Comparison of ENCODE assay signal across 8 cellular contexts in the genomic region with DNA sequence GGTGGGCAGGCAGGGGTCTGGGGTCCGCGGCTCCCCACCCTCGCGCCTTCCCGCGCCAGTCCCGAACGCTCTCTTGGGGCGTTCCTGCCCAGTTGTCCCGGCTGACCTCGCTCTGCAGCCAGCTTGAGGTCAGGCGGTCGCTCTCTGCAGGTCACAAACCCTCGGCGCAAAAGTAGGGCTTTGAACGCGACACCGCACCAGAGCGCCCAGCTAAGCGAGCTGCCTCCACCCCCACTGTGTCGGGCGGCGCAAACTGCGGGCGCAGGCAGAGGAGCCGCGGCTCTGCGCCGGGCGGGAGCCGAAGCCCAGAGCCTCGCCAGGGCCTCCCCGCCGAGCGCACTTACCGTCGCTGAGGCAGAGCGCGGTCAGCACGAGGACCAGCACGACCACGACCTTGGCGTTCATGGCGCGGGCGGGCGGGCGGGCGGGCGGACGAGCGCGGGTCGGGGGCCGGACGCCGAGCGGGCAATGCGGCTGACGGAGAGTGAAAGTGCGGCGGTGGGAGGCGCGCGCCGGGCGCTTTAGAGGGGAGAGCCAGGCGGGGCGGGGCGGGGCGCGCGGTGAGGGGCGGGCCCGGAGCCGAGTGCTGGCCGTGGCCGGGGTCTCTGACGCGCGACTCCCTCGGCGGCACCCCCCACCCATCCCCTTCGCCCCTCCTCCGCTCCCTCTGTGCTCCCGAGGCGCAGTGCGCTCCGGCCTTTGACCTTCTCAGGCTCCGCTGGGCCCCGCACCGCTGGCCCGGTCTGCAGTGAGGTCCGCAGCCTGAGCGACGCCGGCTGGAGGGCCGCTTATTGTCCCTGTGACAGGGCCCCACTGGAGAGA. TPM values are rescaled to one million over a fixed set of nuclear protein-coding genes. Genes with fewer than 3 reads are reported as not detected.
DNase-seq lines count a peak whose midpoint lies in the region; ATAC-seq and TF ChIP-seq lines count a peak whose summit lies in the region.

A gene (minus strand): TSS at position 497 of the 822 bp plus-strand sequence. CDS start 92 bp downstream, at position 405.

- peak within 1 kb of the TSS; percentile 84 for H3K4me3 Mint-ChIP-seq in GM23338

- intact Hi-C loops in spleen (cut with DNase I; ENCODE audit: low total_unique reads): loop anchor here (5.0 kb wide), 1 partner anchor 713 kb away; no protein-coding TSS in a partner anchor

- peaks cover 3% of the 10 kb centered on the region; the same call in 2 of the 3 replicates for H3K9me3 Mint-ChIP-seq in GM23338

- H3K4me1 ChIP-seq in GM23338 (ENCODE audit: insufficient read depth) (peaks cover 36% of the 10 kb centered on the region), adipocyte (ENCODE audit: control insufficient read depth, insufficient read depth, low read length) (peaks cover 24% of the 10 kb centered on the region), iPS-15b (ENCODE audit: control insufficient read depth, insufficient read depth, low read length) (peaks cover 25% of the 10 kb centered on the region), spleen (peaks cover 0 to 46% (median 26%) of the 10 kb centered on the region in 6 donors)

- H3K4me1 Mint-ChIP-seq in GM23338: peaks cover 42% of the 10 kb centered on the region

- H3K27me3 Mint-ChIP-seq in GM23338 (ENCODE audit: insufficient read depth, low read depth, poor library complexity): peaks cover 18% of the 10 kb centered on the region

- H3K4me2 ChIP-seq in GM23338: peak within 1 kb of the TSS; percentile 96

- H3K79me2 ChIP-seq in GM23338 (replicated peaks; ENCODE audit: insufficient read depth): peaks cover 46% of the 10 kb centered on the region

- peak within 1 kb of the TSS; percentile 84 for H2AFZ ChIP-seq in GM23338

- no peaks in the 10 kb centered on the region for H3K9me3 ChIP-seq in adipocyte (ENCODE audit: control insufficient read depth, low read length)
- H3K9me3 ChIP-seq in iPS-15b (ENCODE audit: control insufficient read depth, insufficient read depth, low read length): no peaks in the 10 kb centered on the region
- no peaks in the 10 kb centered on the region for H3K9me3 ChIP-seq in spleen

- H3F3A ChIP-seq in GM23338 (replicated peaks; ENCODE audit: low read depth): peaks cover 6% of the 10 kb centered on the region; the same call in 1 of the 2 replicates

- TF ChIP-seq POLR2A in spleen (IDR thresholded peaks at IDR 0.05): no peak

- peak within 1 kb of the TSS; percentile 85 for H3K4me3 ChIP-seq in GM23338
- H3K4me3 ChIP-seq in adipocyte (ENCODE audit: low read length): peak within 1 kb of the TSS; percentile 83
- peak within 1 kb of the TSS; percentile 82 for H3K4me3 ChIP-seq in iPS-15b (ENCODE audit: low read depth, low read length)
- peak within 1 kb of the TSS; percentile 39 to 70 (median 50) for H3K4me3 ChIP-seq in spleen

- H3K9ac ChIP-seq in adipocyte (ENCODE audit: low read length) (peak within 1 kb of the TSS; percentile 85), iPS-15b (ENCODE audit: low read depth, low read length) (peak within 1 kb of the TSS; percentile 73)

- peak; percentile 79 for DNase-seq in GM23338 (ENCODE audit: low spot score)
- peak; percentile 77 for DNase-seq in adipocyte (ENCODE audit: low read depth)
- peak; percentile 80 for DNase-seq in spleen
- no peak for DNase-seq in Kasumi-1 (lab: John Stamatoyannopoulos, UW)
- no peak for DNase-seq in NCI-H2029 (lab: John Stamatoyannopoulos, UW)

- peaks cover 35% of the 10 kb centered on the region for H3K27me3 ChIP-seq in GM23338 (ENCODE audit: insufficient read depth)
- no peaks in the 10 kb centered on the region for H3K27me3 ChIP-seq in adipocyte (replicated peaks; ENCODE audit: control insufficient read depth, insufficient read depth, low read length)
- peaks cover 19% of the 10 kb centered on the region for H3K27me3 ChIP-seq in iPS-15b (ENCODE audit: control insufficient read depth, insufficient read depth, low read length)
- peaks cover 0 to 78% (median 36%) of the 10 kb centered on the region in 7 donors for H3K27me3 ChIP-seq in spleen (replicated peaks in 1 of 7)

- no peaks in the 10 kb centered on the region for H4K20me1 ChIP-seq in GM23338 (replicated peaks; ENCODE audit: insufficient read depth)

- H3K36me3 Mint-ChIP-seq in GM23338 (ENCODE audit: low read depth): peaks cover 24% of the 10 kb centered on the region

- no peak for TF ChIP-seq CTCF in GM23338 (conservative IDR thresholded peaks at IDR 0.05; ENCODE audit: low read depth in 2 of 2)
- no peak for TF ChIP-seq CTCF in spleen (IDR thresholded peaks at IDR 0.05 in 8 of 11, conservative IDR thresholded peaks at IDR 0.05 in 3 of 11)

- WGBS in spleen, 5 donors: 0 to 3% (median 2%) methylated on average over 35 to 98 of the region's 98 CpGs

- H3K27ac ChIP-seq in GM23338 (ENCODE audit: low read depth) (no peak within 1 kb of the TSS), spleen (peak within 1 kb of the TSS; percentile 19 to 81 (median 74))

- H3K36me3 ChIP-seq in GM23338 (ENCODE audit: insufficient read depth) (peaks cover 8% of the 10 kb centered on the region; the same call in 1 of the 2 replicates), adipocyte (ENCODE audit: control insufficient read depth, insufficient read depth, low read length, severe bottlenecking) (no peaks in the 10 kb centered on the region), iPS-15b (ENCODE audit: control insufficient read depth, insufficient read depth, low read length) (peaks cover 4% of the 10 kb centered on the region), spleen (no peaks in the 10 kb centered on the region)

- peak; percentile 25 for ATAC-seq in GM23338
- ATAC-seq in HG03565 (IDR thresholded peaks at IDR 0.05; ENCODE audit: unreplicated experiment): no peak
- ATAC-seq in HG02885 (IDR thresholded peaks at IDR 0.05; ENCODE audit: poor library complexity, unreplicated experiment): no peak

- no peaks in the 10 kb centered on the region for H3K9me2 ChIP-seq in GM23338 (ENCODE audit: insufficient read depth)

- H3K27ac Mint-ChIP-seq in GM23338: no peak within 1 kb of the TSS

TF ChIP-seq in GM23338, 12 proteins besides CTCF, POLR2A, EP300 and RAD21:
- TF ChIP-seq ZNF114 (CRISPR knock-in tag; IDR thresholded peaks at IDR 0.05): no peak
- TF ChIP-seq STAT1 (IDR thresholded peaks at IDR 0.05; ENCODE audit: unreplicated experiment): no peak
- peak; percentile 59 for TF ChIP-seq POLR2AphosphoS5 (IDR thresholded peaks at IDR 0.05; ENCODE audit: low read depth)

RNA-seq across cellular contexts. Expression of the gene that starts here (rescaled TPM):
- total RNA-seq in GM23338 (2014; rRNA removed; shearing (Covaris generic)): 47.3 and 53.8 TPM in 2 replicates
- polyA plus RNA-seq in GM23338 (2016; fragmentation: Nextera tagmentation; extraction: Ambion mirVana) (58.5 and 63.7 TPM in 2 replicates), spleen (10 to 100 TPM; 22.7 to 64.5 (median 44.7) TPM)
- 100 to 1,000 TPM; 262 to 549 (median 387) TPM for total RNA-seq in spleen

Comparison
In these comparisons a context has a peak if more than half of its experiments do, and no peak if none do; other contexts are left out.
1. DNase-seq: peak in GM23338 (single experiment), adipocyte (single experiment) and spleen (single experiment); none in Kasumi-1 (0 of 2) and NCI-H2029 (single experiment).
2. Peak in every context shown above with its lines, with median percentiles within 50 percentile points of each other: H3K4me3 ChIP-seq.